In the genomic region with DNA sequence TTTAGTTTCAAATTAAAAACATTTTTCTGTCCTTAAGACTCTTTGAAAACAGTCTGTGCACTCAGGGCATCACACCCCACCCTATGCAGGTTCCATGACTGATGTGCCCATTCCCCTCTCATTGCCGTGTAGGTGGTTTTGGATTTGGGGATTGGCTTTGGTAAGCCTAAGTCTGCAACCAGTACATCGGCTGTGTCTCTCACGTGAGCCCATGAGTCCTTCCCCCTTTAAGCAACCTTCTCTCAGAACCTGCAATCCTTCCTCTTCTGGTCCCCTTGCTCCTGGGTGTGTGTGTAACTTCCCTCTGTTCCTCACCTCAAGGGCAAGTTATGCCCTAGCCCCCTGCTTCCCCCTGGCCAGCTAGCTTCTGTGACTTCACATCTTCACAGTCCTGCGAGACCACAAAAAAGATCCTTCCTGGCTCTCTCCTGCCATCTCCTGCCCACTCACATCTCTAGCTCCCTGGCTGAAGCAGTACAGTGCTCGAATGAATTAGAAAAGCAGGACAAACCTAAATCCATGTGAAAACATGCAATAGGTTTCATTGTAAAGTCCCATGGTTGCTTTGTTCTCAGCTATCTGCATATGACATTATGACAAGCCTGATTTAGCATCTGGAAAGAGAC, we compare ENCODE assay signal across 11 cellular contexts.
DNase-seq lines count a peak whose midpoint lies in the region; ATAC-seq, FAIRE-seq and TF ChIP-seq lines count a peak whose summit lies in the region.
"Had no signal": no experiment of that assay in that cellular context is flagged by ENCODE, and none has a peak within 500 bp of the region (broad histone marks: within the 10 kb centered on the region; RNA-seq: fewer than 3 reads in every experiment).

No MANE protein-coding gene starts in this region.

- peaks cover 21% of the 10 kb centered on the region for H4K20me1 ChIP-seq in astrocyte (ENCODE audit: insufficient read depth, low read length)

- no peaks in the 10 kb centered on the region for H3K9me3 Mint-ChIP-seq in CD4-positive, CD25-positive, alpha-beta regulatory T cell
- no peaks in the 10 kb centered on the region for H3K9me3 Mint-ChIP-seq in astrocyte (ENCODE audit: unreplicated experiment)

- H3K27me3 ChIP-seq in CD4-positive, CD25-positive, alpha-beta regulatory T cell (ENCODE audit: control insufficient read depth, insufficient read depth, low read length), result no peaks in the 10 kb centered on the region
- H3K27me3 ChIP-seq in astrocyte (ENCODE audit: insufficient read depth, low read length), result no peaks in the 10 kb centered on the region

- H2AFZ ChIP-seq in astrocyte (ENCODE audit: low read depth, low read length), result no peak overlapping the region

- no peak overlapping the region for H3K4me3 ChIP-seq in CD4-positive, CD25-positive, alpha-beta regulatory T cell (ENCODE audit: low read depth, low read length)
- no peak overlapping the region for H3K4me3 ChIP-seq in astrocyte (ENCODE audit: insufficient read depth, low read depth, low read length)

- H3K27ac ChIP-seq in CD4-positive, CD25-positive, alpha-beta regulatory T cell (ENCODE audit: insufficient read depth, low read length, poor library complexity, severe bottlenecking), result no peak overlapping the region
- no peak overlapping the region for H3K27ac ChIP-seq in astrocyte (ENCODE audit: low read depth, low read length)

- peaks cover 16% of the 10 kb centered on the region for H3K27me3 Mint-ChIP-seq in CD4-positive, CD25-positive, alpha-beta regulatory T cell
- peaks cover 5% of the 10 kb centered on the region for H3K27me3 Mint-ChIP-seq in astrocyte (ENCODE audit: low read depth, unreplicated experiment)

- TF ChIP-seq CTCF in astrocyte (IDR thresholded peaks at IDR 0.05; ENCODE audit: insufficient read depth, low read depth, low read length), result peak; percentile 36

- H3K36me3 Mint-ChIP-seq in CD4-positive, CD25-positive, alpha-beta regulatory T cell, result no peaks in the 10 kb centered on the region
- H3K36me3 Mint-ChIP-seq in astrocyte (ENCODE audit: low read depth, unreplicated experiment), result peaks cover 41% of the 10 kb centered on the region
- H3K36me3 Mint-ChIP-seq: activated CD8-positive, alpha-beta memory T cell treated with anti-CD3 and anti-CD28 coated beads, Interleukin-2, amount 10 ng/mL, durations not matched to agents 7 days and 5 days had no signal

- FAIRE-seq in astrocyte (lab: Jason Lieb, UNC), result no peak
- FAIRE-seq: GM12892 had no signal

- no peak overlapping the region for H3K9ac ChIP-seq in astrocyte (ENCODE audit: low read length)

- peak overlapping the region in 2 of 3 donors; percentile 5 to 33 for H3K27ac Mint-ChIP-seq in CD4-positive, CD25-positive, alpha-beta regulatory T cell
- H3K27ac Mint-ChIP-seq in astrocyte (ENCODE audit: unreplicated experiment), result no peak overlapping the region
- H3K27ac Mint-ChIP-seq: activated CD8-positive, alpha-beta memory T cell treated with anti-CD3 and anti-CD28 coated beads, Interleukin-2, amount 10 ng/mL, durations not matched to agents 7 days and 5 days had no signal

- no peak for DNase-seq in CD4-positive, CD25-positive, alpha-beta regulatory T cell
- DNase-seq in astrocyte (ENCODE audit: low read depth) (no peak), myocyte (ENCODE audit: low read depth) (peak; percentile 33), iPS-NIHi11 (ENCODE audit: low spot score) (no peak), epidermal melanocyte (ENCODE audit: insufficient read length, low spot score) (no peak), NCI-H748 (lab: John Stamatoyannopoulos, UW; ENCODE audit: unreplicated experiment) (no peak)
- no peak for DNase-seq in stimulated activated CD8-positive, alpha-beta memory T cell treated with anti-CD3 and anti-CD28 coated beads, Interleukin-4, amount 100 ng/mL, for 48 hours
- DNase-seq: activated CD8-positive, alpha-beta memory T cell treated with anti-CD3 and anti-CD28 coated beads, Interleukin-2, amount 10 ng/mL, durations not matched to agents 7 days and 5 days; NCI-H510A treated with DMSO at 0.1 percent for 48 hours had no signal

- no peak overlapping the region for H3K4me2 ChIP-seq in astrocyte (ENCODE audit: low read length)

- TF ChIP-seq EP300 in Ishikawa (IDR thresholded peaks at IDR 0.05; ENCODE audit: borderline replicate concordance), result no peak

- ATAC-seq in CD4-positive, CD25-positive, alpha-beta regulatory T cell (ENCODE audit: low read depth in 2 of 2), result no peak
- ATAC-seq: activated CD8-positive, alpha-beta memory T cell treated with anti-CD3 and anti-CD28 coated beads, Interleukin-2, amount 10 ng/mL, durations not matched to agents 7 days and 5 days had no signal

- no peak overlapping the region for H3K4me3 Mint-ChIP-seq in CD4-positive, CD25-positive, alpha-beta regulatory T cell
- H3K4me3 Mint-ChIP-seq in astrocyte (ENCODE audit: unreplicated experiment), result no peak overlapping the region
- H3K4me3 Mint-ChIP-seq: activated CD8-positive, alpha-beta memory T cell treated with anti-CD3 and anti-CD28 coated beads, Interleukin-2, amount 10 ng/mL, durations not matched to agents 7 days and 5 days had no signal

- H3K36me3 ChIP-seq in CD4-positive, CD25-positive, alpha-beta regulatory T cell (ENCODE audit: control insufficient read depth, insufficient read depth, low read length), result no peaks in the 10 kb centered on the region
- no peaks in the 10 kb centered on the region for H3K36me3 ChIP-seq in astrocyte (ENCODE audit: insufficient read depth, low read length)

- peaks cover 0 to 7% (median 3%) of the 10 kb centered on the region in 4 donors for H3K4me1 Mint-ChIP-seq in CD4-positive, CD25-positive, alpha-beta regulatory T cell
- peaks cover 19% of the 10 kb centered on the region for H3K4me1 Mint-ChIP-seq in astrocyte (ENCODE audit: low read depth, unreplicated experiment)

- H3K79me2 ChIP-seq in astrocyte (ENCODE audit: insufficient read depth, low read length), result no peaks in the 10 kb centered on the region

- H3K9me3 ChIP-seq in CD4-positive, CD25-positive, alpha-beta regulatory T cell (ENCODE audit: control insufficient read depth in 2 of 2, low read length in 2 of 2), result no peaks in the 10 kb centered on the region
- H3K9me3 ChIP-seq in astrocyte (ENCODE audit: insufficient read depth, low read depth, low read length), result no peaks in the 10 kb centered on the region

- peak; percentile 53; the same call in 1 of the 2 replicates for TF ChIP-seq RAD21 in Ishikawa (IDR thresholded peaks at IDR 0.05; ENCODE audit: low read depth)

- H3K4me1 ChIP-seq in CD4-positive, CD25-positive, alpha-beta regulatory T cell (ENCODE audit: control insufficient read depth, insufficient read depth, low read length, poor library complexity, severe bottlenecking), result no peaks in the 10 kb centered on the region
- H3K4me1 ChIP-seq in astrocyte (ENCODE audit: insufficient read depth, low read length), result peaks cover 5% of the 10 kb centered on the region

TF ChIP-seq in Ishikawa, 13 proteins besides CTCF, POLR2A, EP300 and RAD21:
- TF ChIP-seq ZBTB7A (IDR thresholded peaks at IDR 0.05; ENCODE audit: low read depth) (no peak), FOXM1 (IDR thresholded peaks at IDR 0.05; ENCODE audit: borderline replicate concordance, low read depth) (no peak), TAF1 (IDR thresholded peaks at IDR 0.05; ENCODE audit: low read depth) (no peak), EGR1 (IDR thresholded peaks at IDR 0.05) (no peak), NFIC (IDR thresholded peaks at IDR 0.05) (no peak), CEBPB (IDR thresholded peaks at IDR 0.05) (no peak), TCF12 (IDR thresholded peaks at IDR 0.05; ENCODE audit: low read depth) (no peak), CREB1 (IDR thresholded peaks at IDR 0.05; ENCODE audit: low read depth) (no peak), YY1 (IDR thresholded peaks at IDR 0.05; ENCODE audit: low read depth) (no peak), TEAD4 (IDR thresholded peaks at IDR 0.05) (no peak)
- TF ChIP-seq, protein P1, sequence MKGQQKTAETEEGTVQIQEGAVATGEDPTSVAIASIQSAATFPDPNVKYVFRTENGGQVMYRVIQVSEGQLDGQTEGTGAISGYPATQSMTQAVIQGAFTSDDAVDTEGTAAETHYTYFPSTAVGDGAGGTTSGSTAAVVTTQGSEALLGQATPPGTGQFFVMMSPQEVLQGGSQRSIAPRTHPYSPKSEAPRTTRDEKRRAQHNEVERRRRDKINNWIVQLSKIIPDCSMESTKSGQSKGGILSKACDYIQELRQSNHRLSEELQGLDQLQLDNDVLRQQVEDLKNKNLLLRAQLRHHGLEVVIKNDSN (IDR thresholded peaks at IDR 0.05), result no peak
- TF ChIP-seq, protein P2, sequence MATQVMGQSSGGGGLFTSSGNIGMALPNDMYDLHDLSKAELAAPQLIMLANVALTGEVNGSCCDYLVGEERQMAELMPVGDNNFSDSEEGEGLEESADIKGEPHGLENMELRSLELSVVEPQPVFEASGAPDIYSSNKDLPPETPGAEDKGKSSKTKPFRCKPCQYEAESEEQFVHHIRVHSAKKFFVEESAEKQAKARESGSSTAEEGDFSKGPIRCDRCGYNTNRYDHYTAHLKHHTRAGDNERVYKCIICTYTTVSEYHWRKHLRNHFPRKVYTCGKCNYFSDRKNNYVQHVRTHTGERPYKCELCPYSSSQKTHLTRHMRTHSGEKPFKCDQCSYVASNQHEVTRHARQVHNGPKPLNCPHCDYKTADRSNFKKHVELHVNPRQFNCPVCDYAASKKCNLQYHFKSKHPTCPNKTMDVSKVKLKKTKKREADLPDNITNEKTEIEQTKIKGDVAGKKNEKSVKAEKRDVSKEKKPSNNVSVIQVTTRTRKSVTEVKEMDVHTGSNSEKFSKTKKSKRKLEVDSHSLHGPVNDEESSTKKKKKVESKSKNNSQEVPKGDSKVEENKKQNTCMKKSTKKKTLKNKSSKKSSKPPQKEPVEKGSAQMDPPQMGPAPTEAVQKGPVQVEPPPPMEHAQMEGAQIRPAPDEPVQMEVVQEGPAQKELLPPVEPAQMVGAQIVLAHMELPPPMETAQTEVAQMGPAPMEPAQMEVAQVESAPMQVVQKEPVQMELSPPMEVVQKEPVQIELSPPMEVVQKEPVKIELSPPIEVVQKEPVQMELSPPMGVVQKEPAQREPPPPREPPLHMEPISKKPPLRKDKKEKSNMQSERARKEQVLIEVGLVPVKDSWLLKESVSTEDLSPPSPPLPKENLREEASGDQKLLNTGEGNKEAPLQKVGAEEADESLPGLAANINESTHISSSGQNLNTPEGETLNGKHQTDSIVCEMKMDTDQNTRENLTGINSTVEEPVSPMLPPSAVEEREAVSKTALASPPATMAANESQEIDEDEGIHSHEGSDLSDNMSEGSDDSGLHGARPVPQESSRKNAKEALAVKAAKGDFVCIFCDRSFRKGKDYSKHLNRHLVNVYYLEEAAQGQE (IDR thresholded peaks at IDR 0.05; ENCODE audit: low read depth), result no peak
- TF ChIP-seq, protein P3, sequence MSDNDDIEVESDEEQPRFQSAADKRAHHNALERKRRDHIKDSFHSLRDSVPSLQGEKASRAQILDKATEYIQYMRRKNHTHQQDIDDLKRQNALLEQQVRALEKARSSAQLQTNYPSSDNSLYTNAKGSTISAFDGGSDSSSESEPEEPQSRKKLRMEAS (IDR thresholded peaks at IDR 0.05), result no peak
